ENCODE assay signal across 7 cellular contexts in genomic region chr1:1745651-1746565, GRCh38. TPM values are rescaled to one million over a fixed set of nuclear protein-coding genes. Genes with fewer than 3 reads are reported as not detected.
A peak's percentile ranks its signal among the peaks of the same experiment; 100 is the strongest.
DNase-seq lines count a peak whose midpoint lies in the region; ATAC-seq and TF ChIP-seq lines count a peak whose summit lies in the region.
"Not testable (repeated sequence)": the region's sequence is repeated elsewhere in the genome, so short reads cannot be mapped to it uniquely, and the experiment has no call there.

No MANE protein-coding gene starts in this region.

- in situ Hi-C loops in mammary epithelial cell (cut with MboI; ENCODE audit: low sequenced_read_pairs in 2 of 2), result not testable (repeated sequence)

- DNase-seq in NCI-H2196 (lab: John Stamatoyannopoulos, UW; ENCODE audit: unreplicated experiment), result peak; percentile 20
- DNase-seq in activated CD4-positive, alpha-beta T cell treated with anti-CD3 and anti-CD28 coated beads for 24 hours (ENCODE audit: low read depth in 2 of 2), result peak; percentile 52 to 76
- peak; percentile 45 for DNase-seq in mammary epithelial cell
- peak; percentile 9 for DNase-seq in iPS-NIHi11 (ENCODE audit: low spot score)

- H3K27ac ChIP-seq in mammary epithelial cell (ENCODE audit: insufficient read depth, low read depth, low read length), result peak overlapping the region; percentile 54
- H3K27ac ChIP-seq in skeletal muscle tissue (ENCODE audit: low read depth, low read length), result peak overlapping the region; percentile 88

- not testable (repeated sequence) for H4K20me1 ChIP-seq in mammary epithelial cell (ENCODE audit: insufficient read depth, low read length)

- no CpG with 5 or more reads among the region's 101 CpGs for WGBS in mammary epithelial cell (ENCODE audit: low coverage, missing lambda C conversion rate)

- not testable (repeated sequence) for TF ChIP-seq CTCF in mammary epithelial cell (conservative IDR thresholded peaks at IDR 0.05 in 1 of 2, IDR thresholded peaks at IDR 0.05 in 1 of 2; ENCODE audit: extremely low read depth in 1 of 2, insufficient read depth in 1 of 2, low read depth in 1 of 2, low read length in 2 of 2)

- dilution Hi-C loops in mammary epithelial cell (cut with HindIII; ENCODE audit: low sequenced_read_pairs), result not testable (repeated sequence)

- H3K4me2 ChIP-seq in mammary epithelial cell (ENCODE audit: insufficient read depth, low read depth, low read length), result peak overlapping the region; percentile 51

- H3K4me3 ChIP-seq in mammary epithelial cell (replicated peaks in 1 of 3; ENCODE audit: insufficient read depth in 1 of 3, low read depth in 2 of 3, low read length in 3 of 3) (peak overlapping the region in 2 of 3 experiments; percentile 36 to 42), skeletal muscle tissue (ENCODE audit: low read length in 3 of 3) (peak overlapping the region in 2 of 3 donors; percentile 59 to 60)

- not testable (repeated sequence) for H3K4me1 ChIP-seq in mammary epithelial cell (ENCODE audit: insufficient read depth, low read length); skeletal muscle tissue (ENCODE audit: control insufficient read depth in 3 of 3, insufficient read depth in 3 of 3, low read length in 3 of 3)

- not testable (repeated sequence) for H2AFZ ChIP-seq in mammary epithelial cell (ENCODE audit: low read depth, low read length)

- not testable (repeated sequence) for H3K9me3 ChIP-seq in mammary epithelial cell (replicated peaks; ENCODE audit: insufficient read depth, low read length); skeletal muscle tissue (ENCODE audit: control insufficient read depth in 3 of 3, low read length in 3 of 3)

- not testable (repeated sequence) for H3K27me3 ChIP-seq in mammary epithelial cell (ENCODE audit: insufficient read depth, low read length); skeletal muscle tissue (ENCODE audit: control insufficient read depth in 3 of 3, insufficient read depth in 3 of 3, low read length in 3 of 3)

- H3K9ac ChIP-seq in mammary epithelial cell (ENCODE audit: insufficient read depth, low read length), result peak overlapping the region; percentile 40
- H3K9ac ChIP-seq in skeletal muscle tissue (ENCODE audit: low read depth in 1 of 3, low read length in 3 of 3), result peak overlapping the region in 2 of 3 donors; percentile 65 to 73

- H3K36me3 ChIP-seq in mammary epithelial cell (ENCODE audit: insufficient read depth, low read length); skeletal muscle tissue (ENCODE audit: control insufficient read depth in 3 of 3, insufficient read depth in 3 of 3, low read length in 3 of 3): not testable (repeated sequence)

- CTCF ChIA-PET in mammary epithelial cell (lab: Charles Lee; ENCODE audit: low non-redundant PET), result not testable (repeated sequence)

- intact Hi-C loops in mammary epithelial cell (cut with micrococcal nuclease), result loop anchor here (10.0 kb wide), 1 partner anchor 51 kb away; the partner anchor contains the start of gene SLC35E2B

- BruUV-seq in mammary epithelial cell (replicated peaks; lab: Mats Ljungman, UMichigan), result not testable (repeated sequence)

- H3K79me2 ChIP-seq in mammary epithelial cell (ENCODE audit: insufficient read depth, low read length), result not testable (repeated sequence)

- ATAC-seq in GM18861 (IDR thresholded peaks at IDR 0.05; ENCODE audit: unreplicated experiment) (peak; percentile 33), HG03060 (IDR thresholded peaks at IDR 0.05; ENCODE audit: low read depth, unreplicated experiment) (peak; percentile 76)

RNA-seq across cellular contexts. Expression of gene CDK11A, which starts 21.8 kb away (rescaled TPM):
- total RNA-seq in mammary epithelial cell, result 10 to 100 TPM in 1 of 2 donors, 1 to 10 TPM in 1; 9.8 to 48.0 TPM
- polyA plus RNA-seq in mammary epithelial cell, result 4.3 TPM
- polyA minus RNA-seq in mammary epithelial cell, result 1.8 TPM
- total RNA-seq in skeletal muscle tissue, result 16.7 TPM

RNA-seq across cellular contexts. Expression of gene NADK, which starts 32.4 kb away (rescaled TPM):
- total RNA-seq in mammary epithelial cell, result 10 to 100 TPM; 34.2 to 67.8 TPM
- 41.0 TPM for polyA plus RNA-seq in mammary epithelial cell
- polyA minus RNA-seq in mammary epithelial cell, result 39.0 TPM
- total RNA-seq in skeletal muscle tissue, result 11.5 TPM

RNA-seq across cellular contexts. Expression of gene SLC35E2B, which starts 53.3 kb away (rescaled TPM):
- total RNA-seq in mammary epithelial cell, result 10 to 100 TPM; 21.0 to 32.6 TPM
- polyA plus RNA-seq in mammary epithelial cell, result 8.5 TPM
- 20.2 TPM for polyA minus RNA-seq in mammary epithelial cell
- 15.7 TPM for total RNA-seq in skeletal muscle tissue

Comparison
In these comparisons a context has a peak if more than half of its experiments do, and no peak if none do; other contexts are left out.
1. Peak in every context shown above with its lines: DNase-seq, ATAC-seq, H3K4me3 ChIP-seq and H3K27ac ChIP-seq.
2. DNase-seq: peak in every context shown above with its lines; median percentile 64 in activated CD4-positive, alpha-beta T cell treated with anti-CD3 and anti-CD28 coated beads for 24 hours; 45 in mammary epithelial cell; 20 in NCI-H2196; 9 in iPS-NIHi11.